1 cellular context compared by ENCODE assay signal in the genomic region with DNA sequence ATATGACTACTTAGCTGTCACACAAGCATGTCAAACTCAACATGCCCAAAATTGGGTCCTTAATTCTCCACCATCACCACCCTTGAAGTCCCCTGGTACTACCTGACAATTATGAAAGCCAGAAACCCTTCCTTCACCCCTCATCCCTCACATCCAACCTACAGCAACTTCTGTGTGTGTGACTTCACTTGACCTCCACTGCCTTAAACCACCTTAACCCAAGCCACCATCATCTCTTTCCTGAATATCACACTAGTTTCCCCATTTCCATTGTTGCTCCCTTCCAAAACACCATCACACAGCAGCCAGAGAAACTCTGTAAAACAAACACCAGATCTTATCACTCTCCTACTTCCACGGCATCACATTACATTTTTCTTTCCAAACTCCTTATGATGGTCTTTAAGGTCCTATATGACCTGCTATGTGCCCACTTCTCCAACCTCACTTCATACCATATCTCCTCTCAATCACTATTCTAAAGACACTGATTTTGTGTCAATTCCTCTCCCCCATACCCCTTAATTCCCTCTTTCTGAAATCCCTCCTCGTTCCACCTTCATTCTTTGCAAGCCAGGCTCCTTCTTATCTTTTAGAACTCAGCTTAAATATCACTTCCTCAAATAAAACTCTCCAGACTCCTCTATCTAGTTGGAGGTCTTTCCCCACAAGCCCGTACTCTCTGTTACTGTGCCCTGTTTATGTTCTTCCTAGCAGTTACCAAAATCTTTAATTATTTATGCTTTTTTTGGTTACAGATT.
TF ChIP-seq lines count a peak whose summit lies in the region.

No MANE protein-coding gene starts in this region.

TF ChIP-seq in IMR-90, 13 proteins besides CTCF, POLR2A, EP300 and RAD21:
- TF ChIP-seq, protein P1, sequence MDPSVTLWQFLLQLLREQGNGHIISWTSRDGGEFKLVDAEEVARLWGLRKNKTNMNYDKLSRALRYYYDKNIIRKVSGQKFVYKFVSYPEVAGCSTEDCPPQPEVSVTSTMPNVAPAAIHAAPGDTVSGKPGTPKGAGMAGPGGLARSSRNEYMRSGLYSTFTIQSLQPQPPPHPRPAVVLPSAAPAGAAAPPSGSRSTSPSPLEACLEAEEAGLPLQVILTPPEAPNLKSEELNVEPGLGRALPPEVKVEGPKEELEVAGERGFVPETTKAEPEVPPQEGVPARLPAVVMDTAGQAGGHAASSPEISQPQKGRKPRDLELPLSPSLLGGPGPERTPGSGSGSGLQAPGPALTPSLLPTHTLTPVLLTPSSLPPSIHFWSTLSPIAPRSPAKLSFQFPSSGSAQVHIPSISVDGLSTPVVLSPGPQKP (IDR thresholded peaks at IDR 0.05; ENCODE audit: borderline replicate concordance, low read depth, low read length), result no peak
- no peak for TF ChIP-seq MAFK (IDR thresholded peaks at IDR 0.05; ENCODE audit: low read depth, low read length)
- no peak for TF ChIP-seq RCOR1 (IDR thresholded peaks at IDR 0.05; ENCODE audit: insufficient replicate concordance, low read length)
- TF ChIP-seq NFE2L2 (IDR thresholded peaks at IDR 0.05; ENCODE audit: low read depth, low read length), result no peak
- TF ChIP-seq CHD1 (IDR thresholded peaks at IDR 0.05; ENCODE audit: low read depth, low read length), result no peak
- no peak for TF ChIP-seq SMC3 (IDR thresholded peaks at IDR 0.05; ENCODE audit: low read depth, low read length)
- TF ChIP-seq, protein P2, sequence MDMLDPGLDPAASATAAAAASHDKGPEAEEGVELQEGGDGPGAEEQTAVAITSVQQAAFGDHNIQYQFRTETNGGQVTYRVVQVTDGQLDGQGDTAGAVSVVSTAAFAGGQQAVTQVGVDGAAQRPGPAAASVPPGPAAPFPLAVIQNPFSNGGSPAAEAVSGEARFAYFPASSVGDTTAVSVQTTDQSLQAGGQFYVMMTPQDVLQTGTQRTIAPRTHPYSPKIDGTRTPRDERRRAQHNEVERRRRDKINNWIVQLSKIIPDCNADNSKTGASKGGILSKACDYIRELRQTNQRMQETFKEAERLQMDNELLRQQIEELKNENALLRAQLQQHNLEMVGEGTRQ (IDR thresholded peaks at IDR 0.05; ENCODE audit: low read depth, low read length), result no peak
- TF ChIP-seq CEBPB (IDR thresholded peaks at IDR 0.05; ENCODE audit: low read depth, low read length), result no peak
- TF ChIP-seq FOS (IDR thresholded peaks at IDR 0.05; ENCODE audit: low read depth, low read length), result no peak
- no peak for TF ChIP-seq BHLHE40 (IDR thresholded peaks at IDR 0.05; ENCODE audit: low read depth, low read length)
- TF ChIP-seq MAZ (IDR thresholded peaks at IDR 0.05; ENCODE audit: borderline replicate concordance, low read depth, low read length), result no peak
- no peak for TF ChIP-seq RFX5 (IDR thresholded peaks at IDR 0.05; ENCODE audit: low read depth, low read length)
- TF ChIP-seq MXI1 (IDR thresholded peaks at IDR 0.05; ENCODE audit: borderline replicate concordance, low read depth, low read length), result no peak
TF ChIP-seq in IMR-90: peak in this region for 0.
